17 cellular contexts compared by ENCODE assay signal in genomic region chrX:152898442-152898841, GRCh38. TPM values are rescaled to one million over a fixed set of nuclear protein-coding genes. Genes with fewer than 3 reads are reported as not detected.
A peak's percentile ranks its signal among the peaks of the same experiment; 100 is the strongest.
DNase-seq lines count a peak whose midpoint lies in the region; ATAC-seq, FAIRE-seq and TF ChIP-seq lines count a peak whose summit lies in the region.
"Had no signal": no experiment of that assay in that cellular context is flagged by ENCODE, and none has a peak within 500 bp of the region (broad histone marks: within the 10 kb centered on the region; RNA-seq: fewer than 3 reads in every experiment).

No MANE protein-coding gene starts in this region.

- H3K4me2 ChIP-seq in BLaER1 treated with 17β-estradiol and CSF1 and Interleukin-3, amounts not matched to agents 10 nM and 100 nM: peak overlapping the region; percentile 52 to 79 (median 71)
- peak overlapping the region; percentile 79 for H3K4me2 ChIP-seq in astrocyte (ENCODE audit: low read length)

- ATAC-seq in gastroesophageal sphincter: no peak
- ATAC-seq: stimulated activated effector memory CD8-positive, alpha-beta T cell treated with anti-CD3 and anti-CD28 coated beads, Interleukin-12 subunit alpha, Interleukin-12 subunit beta, amount 100 ng/mL, for 72 hours had no signal

- H3K27ac Mint-ChIP-seq in astrocyte (ENCODE audit: unreplicated experiment): no peak overlapping the region
- H3K27ac Mint-ChIP-seq in progenitor cell of endocrine pancreas: no peak overlapping the region
- H3K27ac Mint-ChIP-seq: HFFc6; stimulated activated effector memory CD8-positive, alpha-beta T cell treated with anti-CD3 and anti-CD28 coated beads, Interleukin-12 subunit alpha, Interleukin-12 subunit beta, amount 100 ng/mL, for 72 hours had no signal

- H3K9ac ChIP-seq in BLaER1 treated with 17β-estradiol and CSF1 and Interleukin-3, amounts not matched to agents 10 nM and 100 nM: peak overlapping the region in 1 of 11 experiments; percentile 57; a peak in 1 of 22 replicates
- H3K9ac ChIP-seq in astrocyte (ENCODE audit: low read length): peak overlapping the region; percentile 66

- TF ChIP-seq POLR2A in gastroesophageal sphincter (IDR thresholded peaks at IDR 0.05): no peak

- H3K4me1 ChIP-seq in BLaER1 treated with 17β-estradiol and CSF1 and Interleukin-3, amounts not matched to agents 10 nM and 100 nM: peaks cover 21 to 30% (median 23%) of the 10 kb centered on the region in 10 experiments
- H3K4me1 ChIP-seq in astrocyte (ENCODE audit: insufficient read depth, low read length) (peaks cover 22% of the 10 kb centered on the region), gastroesophageal sphincter (no peaks in the 10 kb centered on the region)
- H3K4me1 ChIP-seq: pancreas had no signal

- TF ChIP-seq EP300 in gastroesophageal sphincter (IDR thresholded peaks at IDR 0.05): no peak

- H3K9me3 Mint-ChIP-seq in astrocyte (ENCODE audit: unreplicated experiment) (no peaks in the 10 kb centered on the region), progenitor cell of endocrine pancreas (ENCODE audit: low read depth) (peaks cover 13% of the 10 kb centered on the region)
- H3K9me3 Mint-ChIP-seq: HFFc6; stimulated activated effector memory CD8-positive, alpha-beta T cell treated with anti-CD3 and anti-CD28 coated beads, Interleukin-12 subunit alpha, Interleukin-12 subunit beta, amount 100 ng/mL, for 72 hours had no signal

- H4K20me1 ChIP-seq in BLaER1 treated with 17β-estradiol and CSF1 and Interleukin-3, amounts not matched to agents 10 nM and 100 nM: peaks cover 0 to 30% (median 9%) of the 10 kb centered on the region in 11 experiments; a peak in 10 of 22 replicates
- H4K20me1 ChIP-seq in astrocyte (ENCODE audit: insufficient read depth, low read length): no peaks in the 10 kb centered on the region

- H3K79me2 ChIP-seq in astrocyte (ENCODE audit: insufficient read depth, low read length): no peaks in the 10 kb centered on the region

- 85% methylated on average over 4 of the region's 10 CpGs; no CpG with 5 or more reads in 1 of the 2 donors for WGBS in gastroesophageal sphincter (ENCODE audit: low coverage in 1 of 2), 2 donors

- TF ChIP-seq CTCF in astrocyte (IDR thresholded peaks at IDR 0.05; ENCODE audit: insufficient read depth, low read depth, low read length) (no peak), fibroblast of villous mesenchyme (IDR thresholded peaks at IDR 0.05; ENCODE audit: insufficient read depth, low read depth, low read length) (no peak), progenitor cell of endocrine pancreas (IDR thresholded peaks at IDR 0.05; ENCODE audit: unreplicated experiment) (no peak), gastroesophageal sphincter (IDR thresholded peaks at IDR 0.05) (no peak)

- no peaks in the 10 kb centered on the region for H3K36me3 Mint-ChIP-seq in astrocyte (ENCODE audit: low read depth, unreplicated experiment)
- no peaks in the 10 kb centered on the region for H3K36me3 Mint-ChIP-seq in progenitor cell of endocrine pancreas (ENCODE audit: insufficient read depth)
- H3K36me3 Mint-ChIP-seq: stimulated activated effector memory CD8-positive, alpha-beta T cell treated with anti-CD3 and anti-CD28 coated beads, Interleukin-12 subunit alpha, Interleukin-12 subunit beta, amount 100 ng/mL, for 72 hours had no signal

- FAIRE-seq in astrocyte (lab: Jason Lieb, UNC): no peak
- FAIRE-seq: pancreas had no signal

- no peaks in the 10 kb centered on the region for H3K36me3 ChIP-seq in BLaER1 treated with 17β-estradiol and CSF1 and Interleukin-3, amounts not matched to agents 10 nM and 100 nM
- H3K36me3 ChIP-seq in astrocyte (ENCODE audit: insufficient read depth, low read length) (no peaks in the 10 kb centered on the region), gastroesophageal sphincter (no peaks in the 10 kb centered on the region)
- H3K36me3 ChIP-seq: pancreas had no signal

- DNase-seq in astrocyte (ENCODE audit: low read depth) (no peak), fibroblast of villous mesenchyme (ENCODE audit: low read depth) (no peak), progenitor cell of endocrine pancreas (ENCODE audit: low spot score, unreplicated experiment) (no peak), NCI-H146 (lab: John Stamatoyannopoulos, UW) (no peak), activated gamma-delta T cell (lab: John Stamatoyannopoulos, UW) (no peak), NOMO-1 treated with DMSO at 0.1 percent for 48 hours (lab: John Stamatoyannopoulos, UW; ENCODE audit: unreplicated experiment) (no peak)
- DNase-seq: activated gamma-delta T cell treated with Interleukin-2 at 50 U/mL for 16 hours, GDM1, HFFc6, NCI-H524, T-helper 9 cell had no signal

- H2AFZ ChIP-seq in astrocyte (ENCODE audit: low read depth, low read length): no peak overlapping the region

- H3K9me3 ChIP-seq in BLaER1 treated with 17β-estradiol and CSF1 and Interleukin-3, amounts not matched to agents 10 nM and 100 nM (replicated peaks in 1 of 11): no peaks in the 10 kb centered on the region
- H3K9me3 ChIP-seq in astrocyte (ENCODE audit: insufficient read depth, low read depth, low read length): no peaks in the 10 kb centered on the region
- no peaks in the 10 kb centered on the region for H3K9me3 ChIP-seq in gastroesophageal sphincter
- H3K9me3 ChIP-seq: pancreas had no signal

- H3K27ac ChIP-seq in BLaER1 treated with 17β-estradiol and CSF1 and Interleukin-3, amounts not matched to agents 10 nM and 100 nM: no peak overlapping the region
- H3K27ac ChIP-seq in astrocyte (ENCODE audit: low read depth, low read length): no peak overlapping the region
- no peak overlapping the region for H3K27ac ChIP-seq in gastroesophageal sphincter
- H3K27ac ChIP-seq: C4-2B, pancreas had no signal

- H3K4me3 Mint-ChIP-seq in astrocyte (ENCODE audit: unreplicated experiment) (peak overlapping the region; percentile 74), progenitor cell of endocrine pancreas (ENCODE audit: low read depth) (peak overlapping the region; percentile 50)
- H3K4me3 Mint-ChIP-seq: HFFc6; stimulated activated effector memory CD8-positive, alpha-beta T cell treated with anti-CD3 and anti-CD28 coated beads, Interleukin-12 subunit alpha, Interleukin-12 subunit beta, amount 100 ng/mL, for 72 hours had no signal

- H3K4me3 ChIP-seq in BLaER1 treated with 17β-estradiol and CSF1 and Interleukin-3, amounts not matched to agents 10 nM and 100 nM: peak overlapping the region in 9 of 10 experiments; percentile 29 to 61 (median 43); a peak in 13 of 20 replicates
- H3K4me3 ChIP-seq in astrocyte (ENCODE audit: insufficient read depth, low read depth, low read length) (peak overlapping the region; percentile 42), fibroblast of villous mesenchyme (ENCODE audit: low read depth, low read length) (peak overlapping the region; percentile 43), gastroesophageal sphincter (peak overlapping the region in 1 of 2 donors; percentile 46)
- H3K4me3 ChIP-seq: lung had no signal

- H3K4me1 Mint-ChIP-seq in astrocyte (ENCODE audit: low read depth, unreplicated experiment) (peaks cover 13% of the 10 kb centered on the region), progenitor cell of endocrine pancreas (ENCODE audit: low read depth) (peaks cover 3% of the 10 kb centered on the region)
- H3K4me1 Mint-ChIP-seq: stimulated activated effector memory CD8-positive, alpha-beta T cell treated with anti-CD3 and anti-CD28 coated beads, Interleukin-12 subunit alpha, Interleukin-12 subunit beta, amount 100 ng/mL, for 72 hours had no signal

- H3K27me3 Mint-ChIP-seq in astrocyte (ENCODE audit: low read depth, unreplicated experiment): peaks cover 2% of the 10 kb centered on the region
- H3K27me3 Mint-ChIP-seq in progenitor cell of endocrine pancreas: peaks cover 21% of the 10 kb centered on the region

- peaks cover 70 to 100% (median 99%) of the 10 kb centered on the region in 11 experiments for H3K27me3 ChIP-seq in BLaER1 treated with 17β-estradiol and CSF1 and Interleukin-3, amounts not matched to agents 10 nM and 100 nM
- H3K27me3 ChIP-seq in astrocyte (ENCODE audit: insufficient read depth, low read length): no peaks in the 10 kb centered on the region
- H3K27me3 ChIP-seq in gastroesophageal sphincter: peaks cover 18% of the 10 kb centered on the region

RNA-seq across cellular contexts. Expression of gene ZNF185, which starts 0.6 kb away (rescaled TPM):
- total RNA-seq in astrocyte: 7.8 and 16.2 TPM in 2 replicates
- total RNA-seq in fibroblast of villous mesenchyme: 2.9 and 3.9 TPM in 2 replicates
- 10.1 and 12.3 TPM in 2 replicates for total RNA-seq in progenitor cell of endocrine pancreas
- total RNA-seq in gastroesophageal sphincter: 10 to 100 TPM in 1 of 4 donors, 1 to 10 TPM in 3; 2.7 to 13.7 (median 3.6) TPM
